8 cellular contexts compared by ENCODE assay signal in the genomic region with DNA sequence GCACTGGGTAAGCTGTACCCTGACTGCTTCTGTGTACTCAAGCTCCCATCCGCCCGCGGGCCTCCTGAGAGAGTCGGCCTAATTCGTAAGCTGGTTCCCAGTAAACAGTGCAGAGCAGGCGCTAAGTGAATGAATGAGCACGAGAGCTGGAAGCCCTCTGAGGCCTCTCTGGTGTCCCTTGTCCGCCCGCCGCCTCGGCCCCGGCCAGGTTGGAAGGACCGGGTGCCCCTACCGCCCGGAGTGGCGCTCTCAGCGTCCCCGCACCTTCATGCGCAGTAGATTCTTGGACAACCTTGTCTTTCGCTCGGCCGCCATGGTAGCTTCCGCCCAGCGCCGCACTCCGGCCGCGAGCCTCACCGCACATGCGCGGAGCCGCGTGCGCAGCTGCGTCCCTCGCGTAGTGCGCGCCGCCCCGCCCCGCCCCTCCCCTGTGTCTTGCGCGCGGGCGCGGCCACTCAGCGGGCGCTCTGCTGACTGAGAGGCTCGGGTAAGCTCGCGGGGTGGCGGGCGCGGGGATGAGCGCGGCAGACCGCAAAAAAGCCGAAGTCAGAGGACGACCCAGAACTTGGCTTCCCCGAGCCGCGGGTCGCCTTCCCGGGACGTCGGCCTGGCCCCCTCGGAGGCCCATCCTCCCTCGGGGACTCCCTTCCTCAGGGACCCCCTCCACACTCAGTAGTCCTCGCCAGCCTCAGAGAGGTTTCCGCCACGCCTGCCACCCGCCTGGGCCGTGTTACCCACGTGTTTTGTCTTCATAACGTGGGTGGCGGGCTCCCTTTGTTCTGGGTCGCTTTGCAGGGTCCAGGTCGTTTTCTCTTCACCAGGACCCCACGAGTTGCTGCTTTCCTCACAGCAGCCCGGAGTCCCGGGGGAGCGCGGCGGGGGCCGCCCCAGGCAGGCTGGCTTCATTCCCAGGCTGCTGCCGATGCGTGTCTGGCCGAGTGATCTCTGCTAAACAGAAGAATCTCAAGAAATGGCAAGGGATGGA.
DNase-seq lines count a peak whose midpoint lies in the region; ATAC-seq lines count a peak whose summit lies in the region.

A gene with protein sequence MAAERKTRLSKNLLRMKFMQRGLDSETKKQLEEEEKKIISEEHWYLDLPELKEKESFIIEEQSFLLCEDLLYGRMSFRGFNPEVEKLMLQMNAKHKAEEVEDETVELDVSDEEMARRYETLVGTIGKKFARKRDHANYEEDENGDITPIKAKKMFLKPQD (minus strand): TSS at position 364 of the 985 bp plus-strand sequence. CDS start 49 bp downstream, at position 315.

- DNase-seq in ACHN (peak; percentile 96), NCI-H2227 treated with DMSO at 0.1 percent for 48 hours (lab: John Stamatoyannopoulos, UW) (peak; percentile 79), caudate nucleus (lab: John Stamatoyannopoulos, UW) (peak in 59 of 61 donors; percentile 29 to 93 (median 79)), iris pigment epithelial cell (ENCODE audit: low read depth) (peak; percentile 94)
- DNase-seq in activated CD4-positive, CD25-positive, alpha-beta regulatory T cell (lab: John Stamatoyannopoulos, UW): peak; percentile 77 to 91 (median 86)
- DNase-seq in stimulated activated CD4-positive, alpha-beta T cell treated with anti-CD3 and anti-CD28 coated beads, Interleukin-12 subunit alpha, Interleukin-12 subunit beta, amount 100 ng/mL, for 24 hours (ENCODE audit: low read depth in 2 of 2): peak; percentile 82

- ATAC-seq in GM18868 (IDR thresholded peaks at IDR 0.05; ENCODE audit: unreplicated experiment) (peak; percentile 96), HG03103 (IDR thresholded peaks at IDR 0.05; ENCODE audit: low read depth, unreplicated experiment) (peak; percentile 92)

- in situ Hi-C loops in ACHN (cut with HindIII; ENCODE audit: low pct_ligation_motif_present, low pct_unique_long_range_greater_than_20kb, low sequenced_read_pairs): no loop called here

- H3K27ac ChIP-seq in caudate nucleus (ENCODE audit: low read depth, low read length): peak within 1 kb of the TSS; percentile 69

Comparison
In these comparisons a context has a peak if more than half of its experiments do, and no peak if none do; other contexts are left out.
1. Peak in every context shown above with its lines: DNase-seq, ATAC-seq and H3K27ac ChIP-seq.